Comparison of ENCODE assay signal across 8 cellular contexts in genomic region chr7:24963218-24963617, GRCh38. TPM values are rescaled to one million over a fixed set of nuclear protein-coding genes. Genes with fewer than 3 reads are reported as not detected.
DNase-seq lines count a peak whose midpoint lies in the region; ATAC-seq, FAIRE-seq and TF ChIP-seq lines count a peak whose summit lies in the region.

No MANE protein-coding gene starts in this region.

- POLR2A ChIA-PET in activated B cell treated with CpG ODN at 0.5 μM for 24 hours (lab: Charles Lee): interaction anchor here (0.7 to 1.5 kb wide), 3 partner anchors 17 to 142 kb away, joined by 3 to 11 read pairs (median 3); partner anchors contain the start of gene OSBPL3

- H3K27ac Mint-ChIP-seq in activated B cell treated with CpG ODN at 0.5 μM for 24 hours (peak overlapping the region; percentile 57), chondrocyte (ENCODE audit: unreplicated experiment) (no peak overlapping the region)

- H3K4me1 Mint-ChIP-seq in activated B cell treated with CpG ODN at 0.5 μM for 24 hours: peaks cover 90% of the 10 kb centered on the region
- H3K4me1 Mint-ChIP-seq in chondrocyte (ENCODE audit: low read depth): no peaks in the 10 kb centered on the region

- FAIRE-seq in frontal cortex (lab: Jason Lieb, UNC) (no peak), HTR-8/SVneo (lab: Jason Lieb, UNC) (no peak)

- H3K9me3 Mint-ChIP-seq in activated B cell treated with CpG ODN at 0.5 μM for 24 hours: no peaks in the 10 kb centered on the region
- H3K9me3 Mint-ChIP-seq in chondrocyte (ENCODE audit: low read depth): no peaks in the 10 kb centered on the region

- in situ Hi-C loops in GM13976 (cut with MboI; ENCODE audit: low sequenced_read_pairs, unreplicated experiment): no loop called here

- intact Hi-C loops in activated B cell treated with CpG ODN at 0.5 μM for 24 hours (cut with micrococcal nuclease): loop anchor here (1.0 to 2.0 kb wide), 4 partner anchors 12 to 142 kb away; partner anchors contain the start of gene OSBPL3

- TF ChIP-seq CTCF in activated B cell treated with CpG ODN at 0.5 μM for 24 hours (IDR thresholded peaks at IDR 0.05): no peak
- no peak for TF ChIP-seq CTCF in chondrocyte (IDR thresholded peaks at IDR 0.05)
- no peak for TF ChIP-seq CTCF in GM13976 (IDR thresholded peaks at IDR 0.05; ENCODE audit: borderline replicate concordance, control extremely low read depth, extremely low read depth, insufficient read depth, missing control alignments)

- DNase-seq in activated B cell treated with CpG ODN at 0.5 μM for 24 hours (peak; percentile 52), frontal cortex (ENCODE audit: low spot score in 2 of 2) (peak; percentile 25 to 26), chondrocyte (ENCODE audit: low spot score) (no peak), HTR-8/SVneo (ENCODE audit: insufficient read length, low spot score) (no peak), GM13976 (ENCODE audit: low spot score) (no peak)
- DNase-seq in stimulated activated CD8-positive, alpha-beta memory T cell treated with anti-CD3 and anti-CD28 coated beads, Interleukin-4, amount 100 ng/mL, for 48 hours: peak; percentile 70

- no peaks in the 10 kb centered on the region for H3K27me3 Mint-ChIP-seq in activated B cell treated with CpG ODN at 0.5 μM for 24 hours
- no peaks in the 10 kb centered on the region for H3K27me3 Mint-ChIP-seq in chondrocyte (ENCODE audit: low read depth)

- CTCF ChIA-PET in activated B cell treated with CpG ODN at 0.5 μM for 24 hours (lab: Charles Lee): interaction anchor here (1.3 to 3.2 kb wide), 3 partner anchors 16 to 142 kb away, joined by 3 to 10 read pairs (median 7); partner anchors contain the start of gene OSBPL3

- peak overlapping the region; percentile 47 for H3K4me3 Mint-ChIP-seq in activated B cell treated with CpG ODN at 0.5 μM for 24 hours
- H3K4me3 Mint-ChIP-seq in chondrocyte (ENCODE audit: unreplicated experiment): no peak overlapping the region

- H3K36me3 Mint-ChIP-seq in activated B cell treated with CpG ODN at 0.5 μM for 24 hours (ENCODE audit: low read depth): no peaks in the 10 kb centered on the region
- no peaks in the 10 kb centered on the region for H3K36me3 Mint-ChIP-seq in chondrocyte (ENCODE audit: low read depth)

- ATAC-seq in GM18511 (IDR thresholded peaks at IDR 0.05; ENCODE audit: unreplicated experiment): peak; percentile 47
- ATAC-seq in HG03439 (IDR thresholded peaks at IDR 0.05; ENCODE audit: unreplicated experiment): peak; percentile 31
- ATAC-seq in activated B cell treated with CpG ODN at 0.5 μM for 24 hours (ENCODE audit: low read depth): peak; percentile 69

RNA-seq across cellular contexts. Expression of gene OSBPL3, which starts 16.8 kb away (rescaled TPM):
- total RNA-seq in activated B cell treated with CpG ODN at 0.5 μM for 24 hours: 29.3 and 33.3 TPM in 2 replicates
- total RNA-seq in frontal cortex: 4.5 TPM
- total RNA-seq in chondrocyte: 5.7 to 10.6 TPM (median 7.6 TPM) in 3 replicates

Comparison
In these comparisons a context has a peak if more than half of its experiments do, and no peak if none do; other contexts are left out.
1. DNase-seq: peak in activated B cell treated with CpG ODN at 0.5 μM for 24 hours (single experiment), frontal cortex (2 of 2) and stimulated activated CD8-positive, alpha-beta memory T cell treated with anti-CD3 and anti-CD28 coated beads, Interleukin-4, amount 100 ng/mL, for 48 hours (single experiment); none in chondrocyte (single experiment), HTR-8/SVneo (single experiment) and GM13976 (single experiment).
2. Peak in every context shown above with its lines, with median percentiles within 50 percentile points of each other: ATAC-seq.